Comparison of ENCODE assay signal across 8 cellular contexts in genomic region chr2:64454316-64455030, GRCh38.
DNase-seq lines count a peak whose midpoint lies in the region; ATAC-seq, FAIRE-seq and TF ChIP-seq lines count a peak whose summit lies in the region.

No MANE protein-coding gene starts in this region.

- no peak for TF ChIP-seq EP300 in Ishikawa (IDR thresholded peaks at IDR 0.05; ENCODE audit: borderline replicate concordance)

- DNase-seq in ELF-1 (ENCODE audit: low read depth, low spot score) (peak; percentile 53), caudate nucleus (lab: John Stamatoyannopoulos, UW) (peak in 52 of 61 donors; percentile 20 to 87 (median 64)), islet precursor cell (peak; percentile 75), RCC 7860 (ENCODE audit: low spot score) (no peak)
- DNase-seq in stimulated activated CD4-positive, alpha-beta T cell treated with anti-CD3 and anti-CD28 coated beads, Interleukin-12 subunit alpha, Interleukin-12 subunit beta, amount 100 ng/mL, for 24 hours (ENCODE audit: low read depth in 2 of 2): peak; percentile 11 to 28

- ATAC-seq in GM21528 (IDR thresholded peaks at IDR 0.05; ENCODE audit: low FRiP score, unreplicated experiment): peak; percentile 65
- ATAC-seq in activated CD4-positive, CD25-positive, alpha-beta regulatory T cell treated with anti-CD3 and anti-CD28 coated beads, Interleukin-2, amount 50 U/mL, for 24 hours: peak; percentile 77 to 78

- TF ChIP-seq RAD21 in Ishikawa (IDR thresholded peaks at IDR 0.05; ENCODE audit: low read depth): no peak

- H3K27ac ChIP-seq in caudate nucleus (ENCODE audit: low read depth, low read length): peak overlapping the region; percentile 75

- FAIRE-seq in RCC 7860 (lab: Jason Lieb, UNC): no peak

TF ChIP-seq in Ishikawa, 13 proteins besides CTCF, POLR2A, EP300 and RAD21:
- TF ChIP-seq MAX (IDR thresholded peaks at IDR 0.05) (0 out of 2 replicates have a peak, but pooled peaks have one; percentile 4), CREB1 (IDR thresholded peaks at IDR 0.05; ENCODE audit: low read depth) (no peak), EGR1 (IDR thresholded peaks at IDR 0.05) (peak; percentile 33; the same call in 1 of the 2 replicates), TCF12 (IDR thresholded peaks at IDR 0.05; ENCODE audit: low read depth) (0 out of 2 replicates have a peak, but pooled peaks have one; percentile 23), YY1 (IDR thresholded peaks at IDR 0.05; ENCODE audit: low read depth) (peak; percentile 35; the same call in 1 of the 2 replicates)
